In the genomic region with DNA sequence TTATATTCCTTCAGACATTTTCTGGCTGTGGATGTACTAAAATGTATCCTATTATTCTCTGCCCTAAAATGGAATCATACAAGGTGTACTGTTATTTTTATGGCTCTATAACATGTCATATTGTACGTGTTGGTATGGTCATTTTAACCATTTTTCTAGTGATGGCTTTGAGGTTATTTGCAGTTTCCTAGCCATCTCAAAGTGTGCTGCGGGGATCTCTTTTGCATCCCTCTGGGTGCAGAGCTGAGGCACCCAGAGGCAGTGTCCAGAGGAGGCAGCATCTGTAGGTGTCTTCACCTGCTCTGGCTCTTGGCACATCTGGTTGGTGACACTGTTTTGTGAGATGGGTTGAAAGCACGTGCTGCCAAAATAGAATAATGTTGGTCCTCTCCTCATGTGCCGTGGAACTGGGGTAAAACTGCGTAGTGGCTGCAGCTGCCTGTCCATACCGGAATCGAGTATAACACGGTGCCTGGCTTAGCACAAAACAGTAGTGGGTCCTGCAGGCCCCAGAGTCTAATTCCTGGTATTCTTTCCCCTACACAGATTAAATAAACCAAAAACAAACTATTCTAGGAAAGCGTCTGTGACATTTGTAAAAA, we compare ENCODE assay signal across 1 cellular context.
TF ChIP-seq lines count a peak whose summit lies in the region.

No MANE protein-coding gene starts in this region.

TF ChIP-seq in liver, 16 proteins besides CTCF, POLR2A, EP300 and RAD21 (continued from another document):
- TF ChIP-seq, protein P1, sequence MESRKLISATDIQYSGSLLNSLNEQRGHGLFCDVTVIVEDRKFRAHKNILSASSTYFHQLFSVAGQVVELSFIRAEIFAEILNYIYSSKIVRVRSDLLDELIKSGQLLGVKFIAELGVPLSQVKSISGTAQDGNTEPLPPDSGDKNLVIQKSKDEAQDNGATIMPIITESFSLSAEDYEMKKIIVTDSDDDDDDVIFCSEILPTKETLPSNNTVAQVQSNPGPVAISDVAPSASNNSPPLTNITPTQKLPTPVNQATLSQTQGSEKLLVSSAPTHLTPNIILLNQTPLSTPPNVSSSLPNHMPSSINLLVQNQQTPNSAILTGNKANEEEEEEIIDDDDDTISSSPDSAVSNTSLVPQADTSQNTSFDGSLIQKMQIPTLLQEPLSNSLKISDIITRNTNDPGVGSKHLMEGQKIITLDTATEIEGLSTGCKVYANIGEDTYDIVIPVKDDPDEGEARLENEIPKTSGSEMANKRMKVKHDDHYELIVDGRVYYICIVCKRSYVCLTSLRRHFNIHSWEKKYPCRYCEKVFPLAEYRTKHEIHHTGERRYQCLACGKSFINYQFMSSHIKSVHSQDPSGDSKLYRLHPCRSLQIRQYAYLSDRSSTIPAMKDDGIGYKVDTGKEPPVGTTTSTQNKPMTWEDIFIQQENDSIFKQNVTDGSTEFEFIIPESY (IDR thresholded peaks at IDR 0.05), result no peak
- TF ChIP-seq ATF3 (IDR thresholded peaks at IDR 0.05) (no peak), JUND (IDR thresholded peaks at IDR 0.05) (no peak), YY1 (IDR thresholded peaks at IDR 0.05) (no peak), TAF1 (conservative IDR thresholded peaks at IDR 0.05) (no peak)
